In the genomic region with DNA sequence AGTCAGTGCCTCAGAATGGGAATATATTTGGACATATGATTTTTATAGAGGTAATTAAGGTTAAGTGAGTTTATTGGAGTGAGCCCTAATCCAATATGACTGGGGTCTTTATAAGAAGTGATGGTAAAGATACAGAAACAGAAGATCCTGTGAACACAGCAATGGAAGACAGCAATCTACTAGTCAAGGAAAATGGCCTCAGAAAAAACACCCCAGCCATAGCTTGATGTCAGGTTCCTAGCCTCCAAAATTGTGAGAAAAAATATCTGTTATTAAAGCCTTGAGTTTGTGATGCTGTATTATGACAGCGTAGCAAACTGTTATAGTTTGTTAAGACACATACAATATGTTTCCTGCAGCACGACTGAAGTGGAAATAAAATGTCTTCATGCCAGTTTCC, we compare ENCODE assay signal across 29 cellular contexts.
"Had no signal": no experiment of that assay in that cellular context is flagged by ENCODE, and none has a peak within 500 bp of the region (broad histone marks: within the 10 kb centered on the region; RNA-seq: fewer than 3 reads in every experiment).

No MANE protein-coding gene starts in this region.

- H3K4me3 ChIP-seq: adrenal gland, body of pancreas, breast epithelium had no signal

- DNase-seq: activated B cell treated with CpG ODN at 0.5 μM for 24 hours; activated CD4-positive, alpha-beta memory T cell treated with anti-CD3 and anti-CD28 coated beads for 36 hours; activated CD4-positive, alpha-beta T cell treated with anti-CD3 and anti-CD28 coated beads for 4 hours; activated CD4-positive, alpha-beta T cell treated with anti-CD3 and anti-CD28 coated beads, Interleukin-2, amount 10 ng/mL, durations not matched to agents 24 days and 14 days; activated CD4-positive, alpha-beta T cell treated with anti-CD3 and anti-CD28 coated beads, Interleukin-2, amount 50 U/mL, for 1 hour; activated CD4-positive, alpha-beta T cell treated with anti-CD3 and anti-CD28 coated beads, Interleukin-2, amount 50 U/mL, for 4 hours; activated CD4-positive, CD25-positive, alpha-beta regulatory T cell treated with anti-CD3 and anti-CD28 coated beads, Interleukin-2, amount 50 U/mL, for 72 hours; activated CD8-positive, alpha-beta memory T cell treated with anti-CD3 and anti-CD28 coated beads, Interleukin-2, amount 50 U/mL, for 4 hours; activated CD8-positive, alpha-beta T cell treated with anti-CD3 and anti-CD28 coated beads for 36 hours; activated effector memory CD4-positive, alpha-beta T cell treated with Interleukin-2 at 50 U/mL for 16 hours; activated gamma-delta T cell; activated naive CD4-positive, alpha-beta T cell treated with anti-CD3 and anti-CD28 coated beads, Interleukin-2, amount 10 ng/mL, durations not matched to agents 7 days and 5 days; activated naive CD4-positive, alpha-beta T cell treated with Interleukin-2 at 50 U/mL for 16 hours; activated naive CD8-positive, alpha-beta T cell treated with anti-CD3 and anti-CD28 coated beads, Interleukin-2, amount 10 ng/mL, durations not matched to agents 7 days and 5 days; activated naive CD8-positive, alpha-beta T cell treated with anti-CD3 and anti-CD28 coated beads, Interleukin-2, amount 50 U/mL, for 24 hours; activated T-cell treated with anti-CD3 and anti-CD28 coated beads for 4 hours; activated T-cell treated with anti-CD3 and anti-CD28 coated beads, Interleukin-2, amount 50 U/mL, for 24 hours; activated T-cell treated with anti-CD3 and anti-CD28 coated beads, Interleukin-2, amount 50 U/mL, for 48 hours; adrenal gland; amniotic stem cell; aorta; body of pancreas; brain microvascular endothelial cell; central memory CD4-positive, alpha-beta T cell; T-helper 1 cell; T-helper 2 cell; T-helper 9 cell had no signal

- ATAC-seq: activated CD8-positive, alpha-beta T cell treated with anti-CD3 and anti-CD28 coated beads for 36 hours; activated naive CD8-positive, alpha-beta T cell treated with anti-CD3 and anti-CD28 coated beads, Interleukin-2, amount 50 U/mL, for 24 hours; body of pancreas had no signal

- H3K4me1 ChIP-seq: adrenal gland, body of pancreas, breast epithelium had no signal

- H3K36me3 ChIP-seq: adrenal gland, brain microvascular endothelial cell, breast epithelium had no signal

- H3K27me3 ChIP-seq: adrenal gland, body of pancreas, brain microvascular endothelial cell, breast epithelium had no signal

- H3K27ac ChIP-seq: adrenal gland, body of pancreas, brain microvascular endothelial cell, breast epithelium, VCaP had no signal
